ENCODE assay signal across 9 cellular contexts in genomic region chr18:31791817-31792579, GRCh38. TPM values are rescaled to one million over a fixed set of nuclear protein-coding genes. Genes with fewer than 3 reads are reported as not detected.
DNase-seq lines count a peak whose midpoint lies in the region; ATAC-seq and TF ChIP-seq lines count a peak whose summit lies in the region.
"Had no signal": no experiment of that assay in that cellular context is flagged by ENCODE, and none has a peak within 500 bp of the region (broad histone marks: within the 10 kb centered on the region; RNA-seq: fewer than 3 reads in every experiment).

No MANE protein-coding gene starts in this region.

- H3K27me3 Mint-ChIP-seq in chondrocyte (ENCODE audit: low read depth) = peaks cover 4% of the 10 kb centered on the region

- H3K4me1 ChIP-seq in left lung (no peaks in the 10 kb centered on the region), SJCRH30 (no peaks in the 10 kb centered on the region)

- intact Hi-C loops in left lung (cut with DNase I) = no loop called here

- H3K27me3 ChIP-seq in left lung (no peaks in the 10 kb centered on the region), SJCRH30 (no peaks in the 10 kb centered on the region)

- H3K36me3 ChIP-seq in left lung (no peaks in the 10 kb centered on the region), SJCRH30 (no peaks in the 10 kb centered on the region)

- no peaks in the 10 kb centered on the region for H3K36me3 Mint-ChIP-seq in chondrocyte (ENCODE audit: low read depth)

- no peak overlapping the region for H3K27ac ChIP-seq in left lung
- H3K27ac ChIP-seq in SJCRH30 = no peak overlapping the region

- H3K4me1 Mint-ChIP-seq in chondrocyte (ENCODE audit: low read depth) = no peaks in the 10 kb centered on the region

- no peaks in the 10 kb centered on the region for H3K9me3 ChIP-seq in left lung
- no peaks in the 10 kb centered on the region for H3K9me3 ChIP-seq in SJCRH30 (replicated peaks)

- no peak overlapping the region for H3K4me3 Mint-ChIP-seq in chondrocyte (ENCODE audit: unreplicated experiment)

- ATAC-seq in GM18520 (IDR thresholded peaks at IDR 0.05; ENCODE audit: unreplicated experiment) (peak; percentile 83), GM21723 (IDR thresholded peaks at IDR 0.05; ENCODE audit: unreplicated experiment) (peak; percentile 97), HG03439 (IDR thresholded peaks at IDR 0.05; ENCODE audit: unreplicated experiment) (peak; percentile 92), left lung (peak; percentile 57), esophagus mucosa (no peak)

- TF ChIP-seq CTCF in left lung (IDR thresholded peaks at IDR 0.05) (no peak), chondrocyte (IDR thresholded peaks at IDR 0.05) (no peak)

- peaks cover 3% of the 10 kb centered on the region for H3K9me3 Mint-ChIP-seq in chondrocyte (ENCODE audit: low read depth)

- DNase-seq in left lung (no peak), SJCRH30 (no peak), chondrocyte (ENCODE audit: low spot score) (no peak)
- no peak for DNase-seq in stimulated activated CD8-positive, alpha-beta memory T cell treated with anti-CD3 and anti-CD28 coated beads, Interleukin-4, amount 100 ng/mL, for 48 hours

- H3K27ac Mint-ChIP-seq in chondrocyte (ENCODE audit: unreplicated experiment) = no peak overlapping the region

- H3K4me3 ChIP-seq in left lung (no peak overlapping the region), SJCRH30 (no peak overlapping the region)

RNA-seq across cellular contexts. Expression of gene SLC25A52, which starts 31.3 kb away (rescaled TPM):
- total RNA-seq in left lung (not detected), esophagus mucosa (not detected), chondrocyte (0.20 to 0.53 TPM in 2 of 3 replicates, not detected in the other)
- 0.20 TPM in 1 of 2 replicates, not detected in the other for total RNA-seq in SJCRH30 (2014; rRNA removed; shearing (Covaris generic))
- total RNA-seq: pulmonary artery endothelial cell had no signal
